8 cellular contexts compared by ENCODE assay signal in genomic region chr1:63593887-63594617, GRCh38. TPM values are rescaled to one million over a fixed set of nuclear protein-coding genes. Genes with fewer than 3 reads are reported as not detected.
DNase-seq lines count a peak whose midpoint lies in the region; ATAC-seq, FAIRE-seq and TF ChIP-seq lines count a peak whose summit lies in the region.

No MANE protein-coding gene starts in this region.

- peak overlapping the region; percentile 44 for H4K5ac ChIP-seq in H1 (ENCODE audit: insufficient read length, low read depth, low read length)

- H3K9me3 ChIP-seq in H1 (ENCODE audit: insufficient read depth in 2 of 2, low read depth in 1 of 2, low read length in 1 of 2), result no peaks in the 10 kb centered on the region

- 3% methylated on average over 47 of the region's 55 CpGs; no CpG with 5 or more reads in 1 of the 2 experiments for whole genome bisulfite sequencing in H1 (ENCODE audit: extremely low coverage in 1 of 2, insufficient coverage in 1 of 2, insufficient read length in 1 of 2, insufficient replicate concordance in 2 of 2, low coverage in 1 of 2, low lambda C conversion rate in 2 of 2, missing lambda C conversion rate in 1 of 2), 2 experiments

- H3K4ac ChIP-seq in H1 (replicated peaks; ENCODE audit: insufficient read length, low read depth, low read length), result no peak overlapping the region

- peak overlapping the region in 3 of 4 experiments; percentile 46 to 57 (median 54); a peak in 3 of 7 replicates for H3K9ac ChIP-seq in H1 (replicated peaks in 1 of 4; ENCODE audit: extremely low read depth in 1 of 4, low read depth in 3 of 4, low read length in 3 of 4)

- no peak overlapping the region for H3K14ac ChIP-seq in H1 (ENCODE audit: insufficient read length)

- H2BK5ac ChIP-seq in H1 (ENCODE audit: low read depth, low read length), result peak overlapping the region; percentile 64; the same call in 1 of the 2 replicates

- H3K4me3 ChIP-seq in H1 (ENCODE audit: extremely low read depth in 1 of 4, insufficient read depth in 2 of 4, low read depth in 3 of 4, low read length in 4 of 4), result peak overlapping the region; percentile 81 to 89 (median 85)

- H2AFZ ChIP-seq in H1 (ENCODE audit: low read length), result peak overlapping the region; percentile 80; the same call in 1 of the 2 replicates

- ATAC-seq in GM18858 (IDR thresholded peaks at IDR 0.05; ENCODE audit: unreplicated experiment) (peak; percentile 30), HG03064 (IDR thresholded peaks at IDR 0.05; ENCODE audit: low read depth, unreplicated experiment) (peak; percentile 42)

- H4K91ac ChIP-seq in H1 (replicated peaks; ENCODE audit: insufficient read length, low read length), result no peak overlapping the region

- POLR2A ChIA-PET in H1 (lab: Charles Lee; ENCODE audit: partially characterized antibody), result interaction anchor here (0.7 to 1.5 kb wide), 4 partner anchors 9 to 31 kb away, joined by 3 to 6 read pairs (median 4); no protein-coding TSS in a partner anchor

- no peaks in the 10 kb centered on the region for H3K27me3 ChIP-seq in H1 (replicated peaks in 1 of 4; ENCODE audit: control insufficient read depth in 3 of 4, extremely low read depth in 1 of 4, insufficient read depth in 3 of 4, low read length in 3 of 4)

- H3K4me1 ChIP-seq in H1 (replicated peaks in 1 of 4; ENCODE audit: control insufficient read depth in 3 of 4, insufficient read depth in 4 of 4, low read length in 3 of 4), result peaks cover 0 to 3% (median under 1%) of the 10 kb centered on the region in 4 experiments; a peak in 2 of 7 replicates

- TF ChIP-seq CTCF in 22Rv1 (IDR thresholded peaks at IDR 0.05) (no peak), H1 (IDR thresholded peaks at IDR 0.05; ENCODE audit: control extremely low read depth in 1 of 3, insufficient read depth in 1 of 3, low read depth in 1 of 3, low read length in 3 of 3) (no peak)

- no peak overlapping the region; the same call in 1 of the 2 replicates for H2BK15ac ChIP-seq in H1 (ENCODE audit: low read length)

- H3K27ac ChIP-seq in 22Rv1 (peak overlapping the region; percentile 73), H1 (ENCODE audit: low read depth, low read length) (no peak overlapping the region)

- TF ChIP-seq RAD21 in H1 (IDR thresholded peaks at IDR 0.05 in 1 of 2, conservative IDR thresholded peaks at IDR 0.05 in 1 of 2; ENCODE audit: low read depth in 2 of 2, low read length in 2 of 2), result no peak

- no peak for TF ChIP-seq EP300 in H1 (IDR thresholded peaks at IDR 0.05; ENCODE audit: borderline replicate concordance in 1 of 2, low read depth in 2 of 2, low read length in 2 of 2)

- peak overlapping the region; percentile 91 for H4K8ac ChIP-seq in H1 (ENCODE audit: extremely low read depth, insufficient read depth, low read length)

- no peaks in the 10 kb centered on the region for H4K20me1 ChIP-seq in H1 (replicated peaks in 1 of 2; ENCODE audit: control insufficient read depth in 1 of 2, insufficient read depth in 2 of 2, low read length in 2 of 2)

- CTCF ChIA-PET in H1 (lab: Charles Lee; ENCODE audit: partially characterized antibody), result interaction anchor here (0.6 to 7.2 kb wide), 4 partner anchors 14 to 588 kb away, joined by 3 to 55 read pairs (median 4); no protein-coding TSS in a partner anchor

- H3K18ac ChIP-seq in H1 (ENCODE audit: extremely low read depth, low read length), result peak overlapping the region; percentile 73; the same call in 1 of the 2 replicates

- no peak overlapping the region for H2BK12ac ChIP-seq in H1 (ENCODE audit: low read depth, low read length)

- peaks cover 0 to 5% of the 10 kb centered on the region in 2 experiments; a peak in 1 of 4 replicates for H3K79me2 ChIP-seq in H1 (ENCODE audit: control insufficient read depth in 1 of 2, insufficient read depth in 2 of 2, low read length in 2 of 2)

- H3K23ac ChIP-seq in H1 (ENCODE audit: insufficient read length), result no peak overlapping the region

- peak in 1 of 2 experiments; percentile 19; a peak in 1 of 3 replicates for TF ChIP-seq POLR2A in H1 (IDR thresholded peaks at IDR 0.05; ENCODE audit: control extremely low read depth in 1 of 2, low read depth in 2 of 2, low read length in 2 of 2)

- H3K56ac ChIP-seq in H1 (replicated peaks; ENCODE audit: insufficient read length, low read depth, low read length), result peak overlapping the region; percentile 40

- H3K36me3 ChIP-seq in H1 (ENCODE audit: control insufficient read depth in 2 of 4, insufficient read depth in 4 of 4, low read length in 3 of 4), result no peaks in the 10 kb centered on the region

- DNase-seq in NCI-H345 treated with DMSO at 0.1 percent for 48 hours (lab: John Stamatoyannopoulos, UW; ENCODE audit: unreplicated experiment) (peak; percentile 27), H1 (ENCODE audit: low read depth in 1 of 2, low spot score in 2 of 2) (peak; percentile 31 to 81), midbrain (lab: John Stamatoyannopoulos, UW) (peak; percentile 65)
- peak; percentile 87 for DNase-seq in activated CD8-positive, alpha-beta memory T cell treated with anti-CD3 and anti-CD28 coated beads for 24 hours
- peak; percentile 27 to 52 for DNase-seq in stimulated activated CD8-positive, alpha-beta memory T cell treated with anti-CD3 and anti-CD28 coated beads, Interleukin-4, amount 100 ng/mL, for 1 hour (ENCODE audit: low read depth in 2 of 2, low spot score in 1 of 2)

- FAIRE-seq in H1 (lab: Jason Lieb, UNC), result no peak

- H2BK120ac ChIP-seq in H1 (replicated peaks; ENCODE audit: low read depth, low read length), result no peak overlapping the region

- H3K23me2 ChIP-seq in H1 (ENCODE audit: low read depth, low read length), result peaks cover 4% of the 10 kb centered on the region

- peak overlapping the region; percentile 74 for H3K4me2 ChIP-seq in H1 (ENCODE audit: insufficient read depth in 1 of 2, low read depth in 2 of 2, low read length in 2 of 2)

- peaks cover 2% of the 10 kb centered on the region; the same call in 1 of the 2 replicates for H3K79me1 ChIP-seq in H1 (ENCODE audit: low read depth, low read length)

- no peak overlapping the region for H2AK5ac ChIP-seq in H1 (ENCODE audit: low read depth, low read length)

- no peak overlapping the region for H2BK20ac ChIP-seq in H1 (ENCODE audit: low read length)

TF ChIP-seq in H1, 55 proteins besides CTCF, POLR2A, EP300 and RAD21 (continues in another document):
- TF ChIP-seq EZH2 (IDR thresholded peaks at IDR 0.05; ENCODE audit: low read depth, low read length, severe bottlenecking) (no peak), MAX (IDR thresholded peaks at IDR 0.05) (no peak; the same call in 1 of the 2 replicates), FOSL1 (IDR thresholded peaks at IDR 0.05; ENCODE audit: insufficient read depth, low read depth, low read length) (no peak), GABPA (IDR thresholded peaks at IDR 0.05; ENCODE audit: borderline replicate concordance, insufficient read depth, low read length) (no peak), CBX5 (IDR thresholded peaks at IDR 0.05; ENCODE audit: low read depth, low read length) (no peak), TAF7 (optimal IDR thresholded peaks at IDR 0.05; ENCODE audit: borderline replicate concordance, low read depth, low read length) (no peak), TEAD4 (IDR thresholded peaks at IDR 0.05; ENCODE audit: low read depth, low read length) (no peak), HDAC2 (IDR thresholded peaks at IDR 0.05; ENCODE audit: borderline replicate concordance in 1 of 2, low read depth in 2 of 2, low read length in 2 of 2) (no peak), CEBPB (IDR thresholded peaks at IDR 0.05; ENCODE audit: low read depth, low read length) (peak; percentile 74), SUZ12 (IDR thresholded peaks at IDR 0.05; ENCODE audit: low read length) (no peak), CHD1 (IDR thresholded peaks at IDR 0.05; ENCODE audit: low read depth, low read length) (no peak), CHD2 (IDR thresholded peaks at IDR 0.05; ENCODE audit: low read length) (no peak), POLR2AphosphoS5 (IDR thresholded peaks at IDR 0.05; ENCODE audit: low read depth, low read length) (no peak), SRF (IDR thresholded peaks at IDR 0.05; ENCODE audit: low read depth, low read length) (no peak), CREB1 (IDR thresholded peaks at IDR 0.05) (no peak), ASH2L (IDR thresholded peaks at IDR 0.05; ENCODE audit: low read length) (peak; percentile 60), CTBP2 (IDR thresholded peaks at IDR 0.05; ENCODE audit: borderline replicate concordance, insufficient read depth, insufficient read length, low read length) (no peak), KDM5A (IDR thresholded peaks at IDR 0.05; ENCODE audit: low read length) (no peak), NRF1 (IDR thresholded peaks at IDR 0.05; ENCODE audit: low read depth, low read length) (no peak), EGR1 (IDR thresholded peaks at IDR 0.05; ENCODE audit: borderline replicate concordance, low read depth, low read length) (no peak), BRCA1 (IDR thresholded peaks at IDR 0.05; ENCODE audit: low read depth, low read length) (no peak), SIX5 (IDR thresholded peaks at IDR 0.05; ENCODE audit: low read depth, low read length) (no peak), RBBP5 (IDR thresholded peaks at IDR 0.05; ENCODE audit: borderline replicate concordance, low read depth, low read length) (peak; percentile 25; the same call in 1 of the 2 replicates), KDM1A (IDR thresholded peaks at IDR 0.05; ENCODE audit: borderline replicate concordance, low read length) (no peak), RNF2 (IDR thresholded peaks at IDR 0.05; ENCODE audit: borderline replicate concordance, low read depth, low read length, missing control alignments, poor library complexity, severe bottlenecking) (no peak), KDM4A (IDR thresholded peaks at IDR 0.05; ENCODE audit: low read depth, low read length, severe bottlenecking) (peak; percentile 63), BACH1 (IDR thresholded peaks at IDR 0.05; ENCODE audit: low read length) (no peak), TAF1 (IDR thresholded peaks at IDR 0.05; ENCODE audit: low read depth, low read length) (no peak)

RNA-seq across cellular contexts. Expression of gene PGM1, which starts 0.8 kb away (rescaled TPM):
- total RNA-seq in H1 (2021; fragmentation: NEBNext Ultra II Directional; extraction: Animal tissue kit (Norgen Biotek cat#: 25700)), result 60.2 and 65.4 TPM in 2 replicates
- polyA plus RNA-seq in H1 (2011; rRNA removed), result 33.0 and 37.4 TPM in 2 replicates
- 40.6 TPM for polyA plus RNA-seq in H1 (2011; cell fraction: cytosol; rRNA removed)
- 41.9 TPM for polyA plus RNA-seq in H1 (2011; cell fraction: nucleus; rRNA removed)
- polyA plus RNA-seq in H1 (2012, experiment 1 of 2), result 60.4 to 75.1 TPM (median 68.0 TPM) in 4 replicates
- 48.0 TPM for polyA plus RNA-seq in H1 (2012, experiment 2 of 2)
- polyA plus RNA-seq in H1 (2013, experiment 1 of 2), result 50.1 TPM
- 47.0 TPM for polyA plus RNA-seq in H1 (2013, experiment 2 of 2)
- 44.4 and 48.0 TPM in 2 replicates for polyA minus RNA-seq in H1 (2011; rRNA and poly(A)+ RNA removed)
- 32.4 TPM for polyA minus RNA-seq in H1 (2011; cell fraction: cytosol; rRNA and poly(A)+ RNA removed)
- 24.7 TPM for polyA minus RNA-seq in H1 (2011; cell fraction: nucleus; rRNA and poly(A)+ RNA removed)

Comparison
In these comparisons a context has a peak if more than half of its experiments do, and no peak if none do; other contexts are left out.
1. DNase-seq: peak in every context shown above with its lines; median percentile 87 in activated CD8-positive, alpha-beta memory T cell treated with anti-CD3 and anti-CD28 coated beads for 24 hours; 65 in midbrain; 56 in H1; 40 in stimulated activated CD8-positive, alpha-beta memory T cell treated with anti-CD3 and anti-CD28 coated beads, Interleukin-4, amount 100 ng/mL, for 1 hour; 27 in NCI-H345 treated with DMSO at 0.1 percent for 48 hours.